ENCODE assay signal across 8 cellular contexts in the genomic region with DNA sequence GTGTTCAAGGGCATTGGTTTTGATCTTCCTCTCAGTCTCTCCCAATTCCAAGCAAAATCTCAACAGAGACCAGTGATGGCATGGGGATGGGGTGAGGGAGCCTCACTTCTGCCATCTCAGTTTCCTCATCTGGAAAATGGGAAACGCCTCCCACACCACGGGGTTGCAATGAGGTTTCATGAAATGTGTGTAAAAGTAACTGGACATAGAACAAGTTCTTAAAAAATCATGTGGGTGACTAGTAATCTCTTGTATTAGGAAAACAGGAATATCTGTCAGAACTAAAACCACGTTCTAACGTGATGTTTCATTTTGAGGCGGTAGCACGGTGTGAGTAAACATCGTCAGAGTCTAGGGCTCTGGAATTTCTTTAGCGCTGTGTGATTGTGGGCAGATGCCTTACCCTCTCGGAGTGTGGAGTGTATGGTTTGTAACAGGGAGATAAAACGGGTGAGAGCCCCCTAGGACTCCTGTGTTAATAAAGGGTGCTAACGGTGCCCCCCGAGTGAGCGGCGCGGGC. TPM values are rescaled to one million over a fixed set of nuclear protein-coding genes. Genes with fewer than 3 reads are reported as not detected.
DNase-seq lines count a peak whose midpoint lies in the region; ATAC-seq and TF ChIP-seq lines count a peak whose summit lies in the region.

No MANE protein-coding gene starts in this region.

- no peak for TF ChIP-seq CTCF in 22Rv1 (IDR thresholded peaks at IDR 0.05)
- TF ChIP-seq CTCF in tibial artery (IDR thresholded peaks at IDR 0.05), result no peak

- H3K9ac ChIP-seq in adipocyte (ENCODE audit: low read length), result peak overlapping the region; percentile 83

- DNase-seq in adipocyte (ENCODE audit: low read depth) (no peak), left colon (no peak), tibial artery (no peak), NOMO-1 treated with dmso at 0.1 percent for 144 hours (lab: John Stamatoyannopoulos, UW; ENCODE audit: unreplicated experiment) (no peak)
- no peak for DNase-seq in stimulated activated naive CD4-positive, alpha-beta T cell treated with Interleukin-2 at 50 U/mL for 16 hours (lab: John Stamatoyannopoulos, UW)

- H3K36me3 ChIP-seq in adipocyte (ENCODE audit: control insufficient read depth, insufficient read depth, low read length, severe bottlenecking) (no peaks in the 10 kb centered on the region), tibial artery (no peaks in the 10 kb centered on the region)

- H3K9me3 ChIP-seq in adipocyte (ENCODE audit: control insufficient read depth, low read length) (no peaks in the 10 kb centered on the region), tibial artery (no peaks in the 10 kb centered on the region)

- intact Hi-C loops in left colon (cut with DNase I, micrococcal nuclease), result no loop called here
- intact Hi-C loops in tibial artery (cut with DNase I; ENCODE audit: low total_unique reads), result no loop called here

- peak overlapping the region; percentile 57 for H3K27ac ChIP-seq in 22Rv1
- H3K27ac ChIP-seq in tibial artery, result peak overlapping the region; percentile 57 to 70

- no peaks in the 10 kb centered on the region for H3K27me3 ChIP-seq in adipocyte (replicated peaks; ENCODE audit: control insufficient read depth, insufficient read depth, low read length)
- H3K27me3 ChIP-seq in tibial artery, result no peaks in the 10 kb centered on the region

- ATAC-seq in GM18868 (IDR thresholded peaks at IDR 0.05; ENCODE audit: unreplicated experiment), result peak; percentile 38
- ATAC-seq in HG03354 (IDR thresholded peaks at IDR 0.05; ENCODE audit: poor library complexity, severe bottlenecking, unreplicated experiment), result peak; percentile 33
- ATAC-seq in left colon, result peak; percentile 29

- H3K4me3 ChIP-seq in adipocyte (ENCODE audit: low read length), result peak overlapping the region; percentile 92
- H3K4me3 ChIP-seq in tibial artery, result peak overlapping the region; percentile 69 to 81

- H3K4me1 ChIP-seq in adipocyte (ENCODE audit: control insufficient read depth, insufficient read depth, low read length) (peaks cover 14% of the 10 kb centered on the region), tibial artery (peaks cover 0 to 17% (median 8%) of the 10 kb centered on the region in 4 donors)

RNA-seq across cellular contexts. Expression of a gene that starts 55.5 kb away (rescaled TPM):
- 1 to 10 TPM; 2.7 to 3.1 TPM for total RNA-seq in left colon
